Comparison of ENCODE assay signal across 8 cellular contexts in the genomic region with DNA sequence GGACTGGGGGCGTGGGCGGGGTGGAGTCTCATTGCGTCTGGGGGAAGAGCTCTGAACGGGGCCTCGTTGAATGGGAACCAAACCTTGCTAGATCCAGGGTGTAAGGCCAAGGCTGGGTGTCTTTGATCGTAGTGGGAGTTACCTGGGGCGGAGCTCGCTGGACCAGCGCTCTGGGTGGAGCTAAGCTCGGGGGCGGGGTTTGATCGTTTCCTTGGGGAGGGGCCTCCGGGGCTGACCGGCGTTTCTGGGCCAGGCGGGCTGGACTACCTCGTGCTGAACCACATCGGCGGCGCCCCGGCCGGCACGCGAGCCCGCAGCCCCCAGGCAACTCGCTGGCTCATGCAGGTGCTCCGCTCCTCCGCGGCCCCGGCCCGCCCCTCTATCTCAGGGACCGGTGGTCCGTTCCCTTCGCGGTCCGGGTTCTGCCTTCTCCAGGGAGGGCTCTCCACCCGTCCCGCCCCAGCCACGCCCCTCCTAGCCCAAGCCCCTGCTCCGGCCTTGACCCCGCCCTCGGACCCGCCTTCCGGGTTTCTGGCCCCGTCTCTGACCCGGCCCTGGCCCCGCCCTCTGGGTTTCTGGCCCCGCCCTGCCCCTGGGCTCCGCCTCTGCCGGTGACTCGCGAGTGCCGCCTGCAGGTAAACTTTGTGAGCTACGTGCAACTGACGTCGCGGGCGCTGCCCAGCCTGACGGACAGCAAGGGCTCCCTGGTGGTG. TPM values are rescaled to one million over a fixed set of nuclear protein-coding genes. Genes with fewer than 3 reads are reported as not detected.
A peak's percentile ranks its signal among the peaks of the same experiment; 100 is the strongest.
DNase-seq lines count a peak whose midpoint lies in the region; TF ChIP-seq lines count a peak whose summit lies in the region.

No MANE protein-coding gene starts in this region.

- TF ChIP-seq POLR2A in prostate gland (IDR thresholded peaks at IDR 0.05) = peak; percentile 20

- H3K9me3 ChIP-seq in right atrium auricular region = no peaks in the 10 kb centered on the region
- no peaks in the 10 kb centered on the region for H3K9me3 ChIP-seq in prostate gland

- WGBS in prostate gland = 1% methylated on average over 59 of the region's 59 CpGs
- under 1% methylated on average over 59 of the region's 59 CpGs for WGBS in urinary bladder

- peak; percentile 88 for TF ChIP-seq CTCF in HFFc6 (IDR thresholded peaks at IDR 0.05)
- TF ChIP-seq CTCF in right atrium auricular region (IDR thresholded peaks at IDR 0.05) = peak; percentile 85 to 90
- peak; percentile 85 to 89 (median 87) for TF ChIP-seq CTCF in prostate gland (IDR thresholded peaks at IDR 0.05)

- DNase-seq in GM04503 (ENCODE audit: low read depth) (peak; percentile 39), HFFc6 (peak; percentile 89), NCI-H1092 (lab: John Stamatoyannopoulos, UW) (peak; percentile 94), T follicular helper cell (ENCODE audit: low read depth) (peak; percentile 84), amniotic epithelial cell (ENCODE audit: low read depth) (peak; percentile 81), right atrium auricular region (ENCODE audit: low spot score) (peak; percentile 96), prostate gland (ENCODE audit: low spot score) (peak; percentile 95)

- H3K4me3 Mint-ChIP-seq in HFFc6 = peak overlapping the region; percentile 77

- H3K27ac ChIP-seq in right atrium auricular region (peak overlapping the region; percentile 59 to 71), prostate gland (peak overlapping the region; percentile 82), urinary bladder (ENCODE audit: low read depth) (peak overlapping the region; percentile 12)

- peaks cover 13% of the 10 kb centered on the region for H3K36me3 Mint-ChIP-seq in HFFc6 (ENCODE audit: low read depth)

- peaks cover 3% of the 10 kb centered on the region for H3K36me3 ChIP-seq in right atrium auricular region
- peaks cover 0 to 3% of the 10 kb centered on the region in 2 donors for H3K36me3 ChIP-seq in prostate gland
- H3K36me3 ChIP-seq in urinary bladder (ENCODE audit: insufficient read depth) = no peaks in the 10 kb centered on the region

- no peak overlapping the region for H3K27ac Mint-ChIP-seq in HFFc6

- intact Hi-C loops in prostate gland (cut with DNase I) = no loop called here

- H3K27me3 Mint-ChIP-seq in HFFc6 (ENCODE audit: insufficient read depth) = peaks cover 12% of the 10 kb centered on the region

- H3K4me1 Mint-ChIP-seq in HFFc6 (ENCODE audit: low read depth) = peaks cover 16% of the 10 kb centered on the region

- H3K27me3 ChIP-seq in right atrium auricular region = no peaks in the 10 kb centered on the region
- no peaks in the 10 kb centered on the region for H3K27me3 ChIP-seq in prostate gland (replicated peaks; ENCODE audit: insufficient read depth)

- H3K4me3 ChIP-seq in right atrium auricular region (peak overlapping the region; percentile 34 to 59), prostate gland (peak overlapping the region; percentile 43 to 53), urinary bladder (ENCODE audit: low read depth, low read length) (peak overlapping the region; percentile 41)

- H3K9me3 Mint-ChIP-seq in HFFc6 = no peaks in the 10 kb centered on the region

- peaks cover 0 to 21% of the 10 kb centered on the region in 2 donors for H3K4me1 ChIP-seq in right atrium auricular region
- H3K4me1 ChIP-seq in prostate gland (replicated peaks) = peaks cover 4% of the 10 kb centered on the region
- no peaks in the 10 kb centered on the region for H3K4me1 ChIP-seq in urinary bladder (ENCODE audit: insufficient read depth)

RNA-seq across cellular contexts. Expression of a gene that starts 3.3 kb away (rescaled TPM):
- total RNA-seq in HFFc6 (2021; fragmentation: NEBNext Ultra II Directional; extraction: Animal tissue kit (Norgen Biotek cat#: 25700)) = 100 to 1,000 TPM; 712 to 903 (median 850) TPM
- 100 to 1,000 TPM; 222 to 483 TPM for total RNA-seq in right atrium auricular region
- total RNA-seq in prostate gland = 1,000 to 10,000 TPM in 1 of 2 donors, 100 to 1,000 TPM in 1; 628 to 1,303 TPM
- total RNA-seq in urinary bladder = 287 TPM
- polyA plus RNA-seq in urinary bladder = 1,053 TPM

RNA-seq across cellular contexts. Expression of a gene that starts 6.0 kb away (rescaled TPM):
- 1 to 10 TPM; 3.5 to 9.1 (median 4.5) TPM for total RNA-seq in HFFc6 (2021; fragmentation: NEBNext Ultra II Directional; extraction: Animal tissue kit (Norgen Biotek cat#: 25700))
- total RNA-seq in right atrium auricular region = 10 to 100 TPM; 10.3 to 12.6 TPM
- 10 to 100 TPM; 15.6 to 17.9 TPM for total RNA-seq in prostate gland
- total RNA-seq in urinary bladder = 3.6 TPM
- 17.5 TPM for polyA plus RNA-seq in urinary bladder

RNA-seq across cellular contexts. Expression of a gene that starts 6.5 kb away (rescaled TPM):
- 10 to 100 TPM; 77.9 to 91.6 (median 80.1) TPM for total RNA-seq in HFFc6 (2021; fragmentation: NEBNext Ultra II Directional; extraction: Animal tissue kit (Norgen Biotek cat#: 25700))
- total RNA-seq in right atrium auricular region = 10 to 100 TPM; 87.7 to 98.8 TPM
- total RNA-seq in prostate gland = 10 to 100 TPM; 42.8 to 54.2 TPM
- 18.8 TPM for total RNA-seq in urinary bladder
- 98.4 TPM for polyA plus RNA-seq in urinary bladder

RNA-seq across cellular contexts. Expression of a gene that starts 33.1 kb away (rescaled TPM):
- 10 to 100 TPM; 67.9 to 86.0 (median 72.9) TPM for total RNA-seq in HFFc6 (2021; fragmentation: NEBNext Ultra II Directional; extraction: Animal tissue kit (Norgen Biotek cat#: 25700))
- total RNA-seq in right atrium auricular region (10 to 100 TPM; 65.0 to 65.4 TPM), prostate gland (100 to 1,000 TPM in 1 of 2 donors, 10 to 100 TPM in 1; 62.7 to 120 TPM), urinary bladder (21.7 TPM)
- 58.9 TPM for polyA plus RNA-seq in urinary bladder

RNA-seq across cellular contexts. Expression of a gene that starts 33.6 kb away (rescaled TPM):
- not detected for total RNA-seq in HFFc6 (2021; fragmentation: NEBNext Ultra II Directional; extraction: Animal tissue kit (Norgen Biotek cat#: 25700))
- total RNA-seq in right atrium auricular region = not detected
- 1 to 10 TPM in 1 of 2 donors, not detected in 1; 1.4 TPM for total RNA-seq in prostate gland
- total RNA-seq in urinary bladder = not detected
- polyA plus RNA-seq in urinary bladder = not detected

Comparison
In these comparisons a context has a peak if more than half of its experiments do, and no peak if none do; other contexts are left out.
1. Peak in every context shown above with its lines: DNase-seq, H3K4me3 ChIP-seq and H3K27ac ChIP-seq.
2. DNase-seq: peak in every context shown above with its lines; median percentile 96 in right atrium auricular region; 95 in prostate gland; 94 in NCI-H1092; 89 in HFFc6; 84 in T follicular helper cell; 81 in amniotic epithelial cell; 39 in GM04503.
3. H3K27ac ChIP-seq: peak in every context shown above with its lines; median percentile 82 in prostate gland; 65 in right atrium auricular region; 12 in urinary bladder.